Comparison of ENCODE assay signal across 21 cellular contexts in the genomic region with DNA sequence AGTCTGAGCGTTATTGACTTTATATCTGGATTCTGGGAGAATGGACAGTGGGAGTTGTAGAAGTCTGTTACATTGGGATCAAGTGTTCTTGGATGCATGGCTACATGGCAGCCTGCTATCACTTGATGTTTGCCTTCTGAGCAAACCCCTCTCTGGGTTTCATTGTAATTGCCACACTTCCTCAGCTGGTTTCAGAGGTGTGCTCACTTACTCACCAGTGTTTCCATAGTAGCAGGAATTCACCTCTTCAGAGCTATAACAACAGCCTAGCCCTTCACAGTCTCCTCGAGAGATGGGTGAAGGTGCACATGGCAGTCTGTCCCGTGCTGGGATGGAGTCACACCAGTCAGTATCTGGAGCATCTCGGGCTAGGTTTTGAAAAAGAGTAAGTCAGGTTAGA.
DNase-seq lines count a peak whose midpoint lies in the region; ATAC-seq and TF ChIP-seq lines count a peak whose summit lies in the region.
"Had no signal": no experiment of that assay in that cellular context is flagged by ENCODE, and none has a peak within 500 bp of the region (broad histone marks: within the 10 kb centered on the region; RNA-seq: fewer than 3 reads in every experiment).

No MANE protein-coding gene starts in this region.

- H3K27me3 Mint-ChIP-seq in stimulated activated memory B cell treated with anti-CD40 and anti-IgM and Interleukin-4, amounts not matched to agents 10 μg/mL and 1 μg/mL and 100 μg/mL, for 72 hours, result no peaks in the 10 kb centered on the region
- H3K27me3 Mint-ChIP-seq: CD4-positive, CD25-positive, alpha-beta regulatory T cell had no signal

- H3K9me3 ChIP-seq in RWPE2 (ENCODE audit: severe bottlenecking), result no peaks in the 10 kb centered on the region
- H3K9me3 ChIP-seq: BLaER1, MG63 had no signal

- no peak overlapping the region for H3K27ac Mint-ChIP-seq in stimulated activated memory B cell treated with anti-CD40 and anti-IgM and Interleukin-4, amounts not matched to agents 10 μg/mL and 1 μg/mL and 100 μg/mL, for 72 hours
- H3K27ac Mint-ChIP-seq: CD4-positive, CD25-positive, alpha-beta regulatory T cell had no signal

- DNase-seq in RWPE2 (ENCODE audit: low spot score) (no peak), epithelial cell of prostate (ENCODE audit: low read depth, low spot score) (peak; percentile 55), NCI-H1092 (lab: John Stamatoyannopoulos, UW) (no peak)
- no peak for DNase-seq in stimulated activated naive CD4-positive, alpha-beta T cell treated with Interleukin-2 at 50 U/mL for 16 hours (lab: John Stamatoyannopoulos, UW)
- DNase-seq: CD4-positive, CD25-positive, alpha-beta regulatory T cell; DMS153; Kasumi-1; MG63; NCI-H2029 treated with DMSO at 0.1 percent for 48 hours; NCI-H2227 treated with DMSO at 0.1 percent for 48 hours; NCI-H526 treated with DMSO at 0.1 percent for 48 hours; OCI-M1 had no signal

- H3K9me3 Mint-ChIP-seq in stimulated activated memory B cell treated with anti-CD40 and anti-IgM and Interleukin-4, amounts not matched to agents 10 μg/mL and 1 μg/mL and 100 μg/mL, for 72 hours, result peaks cover 3% of the 10 kb centered on the region

- H3K27me3 ChIP-seq in RWPE2 (ENCODE audit: insufficient read depth, poor library complexity, severe bottlenecking), result no peaks in the 10 kb centered on the region
- H3K27me3 ChIP-seq: BLaER1, MG63, SJSA1 had no signal

- no peaks in the 10 kb centered on the region for H3K36me3 Mint-ChIP-seq in stimulated activated memory B cell treated with anti-CD40 and anti-IgM and Interleukin-4, amounts not matched to agents 10 μg/mL and 1 μg/mL and 100 μg/mL, for 72 hours
- H3K36me3 Mint-ChIP-seq: CD4-positive, CD25-positive, alpha-beta regulatory T cell had no signal

- ATAC-seq in GM18868 (IDR thresholded peaks at IDR 0.05; ENCODE audit: unreplicated experiment), result peak; percentile 76
- ATAC-seq in HG03432 (IDR thresholded peaks at IDR 0.05; ENCODE audit: unreplicated experiment), result peak; percentile 51
- peak; percentile 59; the same call in 1 of the 3 replicates for ATAC-seq in RWPE2 (ENCODE audit: low read depth)
- ATAC-seq in GM19324 (IDR thresholded peaks at IDR 0.05; ENCODE audit: low FRiP score, unreplicated experiment), result no peak
- ATAC-seq in stimulated activated memory B cell treated with anti-CD40 and anti-IgM and Interleukin-4, amounts not matched to agents 10 μg/mL and 1 μg/mL and 100 μg/mL, for 72 hours, result no peak
- ATAC-seq: HCT116, K562, Right ventricle myocardium inferior had no signal

- no peak overlapping the region for H3K4me3 Mint-ChIP-seq in stimulated activated memory B cell treated with anti-CD40 and anti-IgM and Interleukin-4, amounts not matched to agents 10 μg/mL and 1 μg/mL and 100 μg/mL, for 72 hours
- H3K4me3 Mint-ChIP-seq: CD4-positive, CD25-positive, alpha-beta regulatory T cell had no signal

- H3K4me3 ChIP-seq in RWPE2 (ENCODE audit: severe bottlenecking), result no peak overlapping the region
- H3K4me3 ChIP-seq: BLaER1, K562, MG63, SJSA1 had no signal

- H3K4me1 ChIP-seq in RWPE2 (ENCODE audit: insufficient read depth, poor library complexity, severe bottlenecking), result peaks cover 12% of the 10 kb centered on the region
- H3K4me1 ChIP-seq: BLaER1, SJSA1 had no signal

- TF ChIP-seq CTCF in RWPE2 (IDR thresholded peaks at IDR 0.05; ENCODE audit: poor library complexity, severe bottlenecking), result no peak

- H3K4me1 Mint-ChIP-seq in stimulated activated memory B cell treated with anti-CD40 and anti-IgM and Interleukin-4, amounts not matched to agents 10 μg/mL and 1 μg/mL and 100 μg/mL, for 72 hours, result no peaks in the 10 kb centered on the region
- H3K4me1 Mint-ChIP-seq: CD4-positive, CD25-positive, alpha-beta regulatory T cell had no signal

- H3K27ac ChIP-seq in RWPE2 (ENCODE audit: poor library complexity, severe bottlenecking) (no peak overlapping the region), epithelial cell of prostate (peak overlapping the region; percentile 44)
- H3K27ac ChIP-seq: BLaER1, SJSA1 had no signal

- H3K36me3 ChIP-seq in RWPE2 (ENCODE audit: low read depth), result no peaks in the 10 kb centered on the region
- H3K36me3 ChIP-seq: BLaER1, MG63, SJSA1 had no signal

Comparison
In these comparisons a context has a peak if more than half of its experiments do, and no peak if none do; other contexts are left out.
1. ATAC-seq: peak in GM18868 (single experiment), HG03432 (single experiment) and RWPE2 (single experiment); none in GM19324 (single experiment) and stimulated activated memory B cell treated with anti-CD40 and anti-IgM and Interleukin-4, amounts not matched to agents 10 μg/mL and 1 μg/mL and 100 μg/mL, for 72 hours (single experiment).